1 cellular context compared by ENCODE assay signal in the genomic region with DNA sequence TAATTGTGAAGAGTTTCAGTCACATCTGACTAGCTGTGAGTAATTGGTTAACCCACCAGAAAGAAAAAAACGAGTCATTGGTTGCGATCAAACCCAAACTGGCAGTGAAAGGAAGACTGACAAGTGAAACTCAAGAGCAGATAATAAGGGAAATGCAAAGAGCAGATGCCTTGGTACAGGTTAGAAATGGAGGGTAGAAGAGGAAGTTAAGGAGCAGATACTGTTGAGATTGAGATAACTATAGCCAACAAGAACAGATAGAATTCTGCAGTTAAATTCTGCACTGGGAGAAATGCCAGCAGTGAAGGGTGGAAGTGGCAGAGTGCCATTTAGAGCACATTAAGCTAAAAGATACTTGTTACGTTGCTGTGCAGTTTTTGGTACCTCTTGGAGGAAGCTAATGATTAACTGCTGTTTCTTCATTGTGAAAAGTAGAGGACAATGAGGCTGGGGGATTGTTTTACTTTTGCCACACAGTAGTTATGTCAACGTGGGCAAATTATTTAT.
TF ChIP-seq lines count a peak whose summit lies in the region.

No MANE protein-coding gene starts in this region.

TF ChIP-seq in IMR-90, 13 proteins besides CTCF, POLR2A, EP300 and RAD21 (continued from another document):
- TF ChIP-seq ELK1 (IDR thresholded peaks at IDR 0.05; ENCODE audit: borderline replicate concordance, low read depth, low read length) = no peak
